Comparison of ENCODE assay signal across 1 cellular context in the genomic region with DNA sequence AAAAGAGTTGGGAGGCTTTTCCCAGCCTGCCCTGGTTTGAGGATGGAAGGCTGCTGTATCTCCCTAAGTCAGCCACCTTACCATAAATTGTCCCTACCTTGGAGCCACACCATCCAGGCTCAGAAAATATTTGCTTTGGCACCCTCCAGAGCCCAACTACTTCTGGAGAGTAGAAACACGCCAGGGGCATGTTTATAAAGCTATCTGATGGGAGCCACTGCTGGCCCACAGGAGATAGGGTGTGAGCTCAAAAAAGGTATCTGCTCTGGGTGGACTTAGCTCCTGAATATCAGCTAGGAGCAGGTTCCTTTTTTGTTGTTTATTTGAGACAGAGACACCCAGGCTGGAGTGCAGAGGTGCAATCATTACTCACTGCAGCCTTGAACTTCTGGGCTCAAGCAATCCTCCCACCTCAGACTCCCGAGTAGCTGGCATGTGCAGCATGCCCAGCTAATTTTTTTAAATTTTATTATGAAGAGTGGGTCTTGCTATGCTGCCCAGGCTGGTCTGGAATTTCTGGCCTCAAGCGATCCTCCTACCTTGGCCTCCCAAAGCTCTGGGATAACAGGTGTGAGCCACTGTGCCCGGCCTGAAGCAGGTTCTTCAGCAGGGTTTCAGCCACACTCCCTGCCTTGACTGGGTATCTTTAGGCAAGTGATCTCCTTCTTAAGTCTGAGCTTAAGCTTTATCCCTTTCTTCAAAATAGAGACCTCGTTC.
TF ChIP-seq lines count a peak whose summit lies in the region.

No MANE protein-coding gene starts in this region.

TF ChIP-seq in liver, 16 proteins besides CTCF, POLR2A, EP300 and RAD21 (continued from another document):
- TF ChIP-seq REST (IDR thresholded peaks at IDR 0.05) (peak; percentile 22), YY1 (IDR thresholded peaks at IDR 0.05) (peak; percentile 42)
